18 cellular contexts compared by ENCODE assay signal in genomic region chr6:16929814-16930213, GRCh38.
DNase-seq lines count a peak whose midpoint lies in the region; ATAC-seq, FAIRE-seq and TF ChIP-seq lines count a peak whose summit lies in the region.
"Had no signal": no experiment of that assay in that cellular context is flagged by ENCODE, and none has a peak within 500 bp of the region (broad histone marks: within the 10 kb centered on the region; RNA-seq: fewer than 3 reads in every experiment).

No MANE protein-coding gene starts in this region.

- no peaks in the 10 kb centered on the region for H3K79me2 ChIP-seq in astrocyte (ENCODE audit: insufficient read depth, low read length)

- H3K4me1 Mint-ChIP-seq in astrocyte (ENCODE audit: low read depth, unreplicated experiment): peaks cover 5% of the 10 kb centered on the region

- H3K4me1 ChIP-seq in astrocyte (ENCODE audit: insufficient read depth, low read length) (no peaks in the 10 kb centered on the region), foreskin keratinocyte (peaks cover 5% of the 10 kb centered on the region)
- H3K4me1 ChIP-seq: upper lobe of left lung had no signal

- H3K27ac ChIP-seq in astrocyte (ENCODE audit: low read depth, low read length): no peak overlapping the region
- H3K27ac ChIP-seq in foreskin keratinocyte: no peak overlapping the region
- H3K27ac ChIP-seq: upper lobe of left lung had no signal

- intact Hi-C loops in left colon (cut with DNase I, micrococcal nuclease): no loop called here

- no peaks in the 10 kb centered on the region for H3K9me3 ChIP-seq in astrocyte (ENCODE audit: insufficient read depth, low read depth, low read length)
- H3K9me3 ChIP-seq: upper lobe of left lung had no signal

- H4K20me1 ChIP-seq in astrocyte (ENCODE audit: insufficient read depth, low read length): no peaks in the 10 kb centered on the region

- TF ChIP-seq CTCF in astrocyte (IDR thresholded peaks at IDR 0.05; ENCODE audit: insufficient read depth, low read depth, low read length) (no peak), foreskin keratinocyte (conservative IDR thresholded peaks at IDR 0.05) (no peak)

- H3K27ac Mint-ChIP-seq in astrocyte (ENCODE audit: unreplicated experiment): no peak overlapping the region
- H3K27ac Mint-ChIP-seq: activated T-cell treated with anti-CD3 and anti-CD28 coated beads, Interleukin-2, amount 50 U/mL, for 24 hours had no signal

- no peaks in the 10 kb centered on the region for H3K36me3 Mint-ChIP-seq in astrocyte (ENCODE audit: low read depth, unreplicated experiment)

- peak; percentile 49 for DNase-seq in NOMO-1 treated with DMSO at 0.1 percent for 48 hours (lab: John Stamatoyannopoulos, UW; ENCODE audit: unreplicated experiment)
- no peak for DNase-seq in NOMO-1 treated with dmso at 0.1 percent for 144 hours (lab: John Stamatoyannopoulos, UW; ENCODE audit: unreplicated experiment)
- DNase-seq in astrocyte (ENCODE audit: low read depth): peak; percentile 98
- DNase-seq in foreskin keratinocyte: peak; percentile 24 to 35
- DNase-seq in stromal cell of bone marrow (ENCODE audit: low read depth): peak; percentile 95
- no peak for DNase-seq in RKO (ENCODE audit: low spot score)
- DNase-seq in left colon: no peak
- DNase-seq in H54 (ENCODE audit: insufficient read length, low spot score): no peak
- DNase-seq: 8988T; activated CD4-positive, alpha-beta T cell treated with anti-CD3 and anti-CD28 coated beads for 4 hours; activated T-cell treated with anti-CD3 and anti-CD28 coated beads, Interleukin-2, amount 50 U/mL, for 24 hours; anterior cingulate cortex; DMS 273 treated with DMSO at 0.1 percent for 48 hours; NK-92 treated with Interleukin-12 subunit alpha and Interleukin-12 subunit beta, amount 100 ng/mL, for 24 hours; occipital lobe; T-helper 1 cell; upper lobe of left lung had no signal

- H3K27me3 ChIP-seq in astrocyte (ENCODE audit: insufficient read depth, low read length) (no peaks in the 10 kb centered on the region), foreskin keratinocyte (peaks cover 14% of the 10 kb centered on the region)
- H3K27me3 ChIP-seq: upper lobe of left lung had no signal

- no peaks in the 10 kb centered on the region for H3K36me3 ChIP-seq in astrocyte (ENCODE audit: insufficient read depth, low read length)
- H3K36me3 ChIP-seq: upper lobe of left lung had no signal

- FAIRE-seq in astrocyte (lab: Jason Lieb, UNC): peak; percentile 5
- no peak for FAIRE-seq in H54 (lab: Jason Lieb, UNC)
- FAIRE-seq: GM12878 had no signal

- no peak for TF ChIP-seq POLR2A in H54 (IDR thresholded peaks at IDR 0.05; ENCODE audit: low read depth, low read length)

- H3K9ac ChIP-seq in astrocyte (ENCODE audit: low read length): no peak overlapping the region

- ATAC-seq in foreskin keratinocyte (no peak), left colon (no peak)
- ATAC-seq: GM12878 had no signal

- H3K9me3 Mint-ChIP-seq in astrocyte (ENCODE audit: unreplicated experiment): peaks cover 1% of the 10 kb centered on the region

- peaks cover 6% of the 10 kb centered on the region for H3K27me3 Mint-ChIP-seq in astrocyte (ENCODE audit: low read depth, unreplicated experiment)

- H2AFZ ChIP-seq in astrocyte (ENCODE audit: low read depth, low read length): no peak overlapping the region

- no peak overlapping the region for H3K4me3 Mint-ChIP-seq in astrocyte (ENCODE audit: unreplicated experiment)
- H3K4me3 Mint-ChIP-seq: activated T-cell treated with anti-CD3 and anti-CD28 coated beads, Interleukin-2, amount 50 U/mL, for 24 hours had no signal

- no peak overlapping the region for H3K4me3 ChIP-seq in astrocyte (ENCODE audit: insufficient read depth, low read depth, low read length)
- H3K4me3 ChIP-seq: GM12878, upper lobe of left lung had no signal

- no peak overlapping the region for H3K4me2 ChIP-seq in astrocyte (ENCODE audit: low read length)

Comparison
In these comparisons a context has a peak if more than half of its experiments do, and no peak if none do; other contexts are left out.
1. DNase-seq: peak in NOMO-1 treated with DMSO at 0.1 percent for 48 hours (single experiment), astrocyte (single experiment), foreskin keratinocyte (2 of 2) and stromal cell of bone marrow (single experiment); none in NOMO-1 treated with dmso at 0.1 percent for 144 hours (single experiment), RKO (single experiment), left colon (0 of 2) and H54 (single experiment).